ENCODE assay signal across 1 cellular context in genomic region chr7:128947854-128948253, GRCh38.
TF ChIP-seq lines count a peak whose summit lies in the region.

No MANE protein-coding gene starts in this region.

TF ChIP-seq in HepG2, 621 proteins besides CTCF, POLR2A, EP300 and RAD21:
- TF ChIP-seq AGO2 (optimal IDR thresholded peaks at IDR 0.05; ENCODE audit: low read depth, low read length) (peak; percentile 33), ELF3 (CRISPR knock-in tag; IDR thresholded peaks at IDR 0.05) (no peak)
TF ChIP-seq in HepG2: peak in this region for 1.
